Comparison of ENCODE assay signal across 12 cellular contexts in the genomic region with DNA sequence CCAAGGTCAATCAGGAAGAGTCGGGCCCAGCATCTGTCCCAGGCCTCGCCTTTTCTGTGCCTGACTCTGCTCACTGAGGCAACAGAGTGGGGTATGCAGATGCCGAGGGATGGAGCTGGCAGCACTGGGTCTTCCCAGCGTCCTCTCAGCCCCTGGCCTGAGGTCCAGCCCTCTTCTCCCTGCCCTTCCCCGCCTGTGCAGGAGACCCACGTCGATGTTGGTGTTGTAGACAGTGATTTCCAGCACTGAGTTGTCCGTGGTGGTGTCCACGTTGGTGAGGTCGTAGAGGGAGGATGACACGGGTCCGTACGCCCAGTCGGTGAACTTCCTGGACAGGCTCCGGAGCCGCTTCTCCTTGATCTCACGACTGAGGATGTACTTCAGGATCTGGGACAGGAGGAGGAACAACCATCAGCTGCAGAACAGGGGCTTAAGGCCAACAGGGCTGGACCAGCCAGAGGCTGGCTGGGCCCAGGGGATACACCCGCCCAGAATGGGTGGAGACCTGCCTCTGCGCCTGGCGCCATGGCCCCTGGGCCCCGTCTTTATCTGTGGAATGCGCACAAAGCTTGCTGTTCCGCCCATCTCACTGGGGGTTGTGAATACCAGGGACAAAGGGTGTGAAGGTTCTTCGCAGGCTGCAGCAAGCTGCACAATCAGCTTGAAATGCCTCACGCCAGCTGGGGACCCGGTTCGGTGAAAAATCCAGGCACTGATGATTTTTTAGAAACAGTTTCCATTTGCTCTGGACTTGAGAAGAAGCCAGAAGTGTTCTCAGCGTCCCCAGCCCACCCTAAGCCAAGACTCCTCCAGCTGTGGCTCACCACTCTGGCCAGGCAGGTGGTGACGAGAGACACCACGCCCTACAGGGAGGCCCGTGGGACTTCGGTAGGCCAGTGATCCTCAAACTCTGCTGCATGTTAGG. TPM values are rescaled to one million over a fixed set of nuclear protein-coding genes. Genes with fewer than 3 reads are reported as not detected.
DNase-seq lines count a peak whose midpoint lies in the region; ATAC-seq and TF ChIP-seq lines count a peak whose summit lies in the region.
"Had no signal": no experiment of that assay in that cellular context is flagged by ENCODE, and none has a peak within 500 bp of the region (broad histone marks: within the 10 kb centered on the region; RNA-seq: fewer than 3 reads in every experiment).

No MANE protein-coding gene starts in this region.

- no peak overlapping the region for H3K27ac Mint-ChIP-seq in activated T-helper 17 cell treated with anti-CD3 and anti-CD28 coated beads, Interleukin-2, amount 50 U/mL, for 72 hours

- TF ChIP-seq CTCF in fibroblast of lung (conservative IDR thresholded peaks at IDR 0.05 in 1 of 2, IDR thresholded peaks at IDR 0.05 in 1 of 2; ENCODE audit: low read depth in 1 of 2, low read length in 2 of 2), result no peak

- no peak overlapping the region for H3K4me3 Mint-ChIP-seq in activated T-helper 17 cell treated with anti-CD3 and anti-CD28 coated beads, Interleukin-2, amount 50 U/mL, for 72 hours

- no peaks in the 10 kb centered on the region for H3K79me2 ChIP-seq in fibroblast of lung (ENCODE audit: control insufficient read depth, insufficient read depth, low read length)
- no peaks in the 10 kb centered on the region for H3K79me2 ChIP-seq in Karpas-422 (ENCODE audit: low read length)

- no peaks in the 10 kb centered on the region for H4K20me1 ChIP-seq in fibroblast of lung (ENCODE audit: control insufficient read depth, extremely low read depth, insufficient read depth, low read length)
- no peaks in the 10 kb centered on the region for H4K20me1 ChIP-seq in Karpas-422 (ENCODE audit: insufficient read depth, low read depth, low read length)

- no peaks in the 10 kb centered on the region for H3K4me1 Mint-ChIP-seq in activated T-helper 17 cell treated with anti-CD3 and anti-CD28 coated beads, Interleukin-2, amount 50 U/mL, for 72 hours

- peaks cover 14% of the 10 kb centered on the region for H3K27me3 Mint-ChIP-seq in activated T-helper 17 cell treated with anti-CD3 and anti-CD28 coated beads, Interleukin-2, amount 50 U/mL, for 72 hours

- H3K27me3 ChIP-seq in fibroblast of lung (ENCODE audit: control insufficient read depth, insufficient read depth, low read length) (no peaks in the 10 kb centered on the region), Karpas-422 (ENCODE audit: low read length) (no peaks in the 10 kb centered on the region)
- H3K27me3 ChIP-seq: thyroid gland had no signal

- H3K36me3 ChIP-seq in fibroblast of lung (ENCODE audit: control insufficient read depth, insufficient read depth, low read length) (no peaks in the 10 kb centered on the region), Karpas-422 (ENCODE audit: insufficient read depth, low read length) (no peaks in the 10 kb centered on the region)
- H3K36me3 ChIP-seq: thyroid gland had no signal

- H3K36me3 Mint-ChIP-seq in activated T-helper 17 cell treated with anti-CD3 and anti-CD28 coated beads, Interleukin-2, amount 50 U/mL, for 72 hours (ENCODE audit: low read depth), result no peaks in the 10 kb centered on the region

- H3K9me3 Mint-ChIP-seq in activated T-helper 17 cell treated with anti-CD3 and anti-CD28 coated beads, Interleukin-2, amount 50 U/mL, for 72 hours, result no peaks in the 10 kb centered on the region

- DNase-seq in HuH-7 (ENCODE audit: low spot score), result peak; percentile 73
- DNase-seq in fibroblast of lung (ENCODE audit: low read depth in 2 of 2), result peak; percentile 44 to 47
- DNase-seq in medulla oblongata (ENCODE audit: extremely low spot score), result peak; percentile 69
- DNase-seq in Karpas-422, result no peak
- DNase-seq in GDM1 (lab: John Stamatoyannopoulos, UW), result no peak
- DNase-seq: activated CD4-positive, CD25-positive, alpha-beta regulatory T cell treated with anti-CD3 and anti-CD28 coated beads, Interleukin-2, amount 50 U/mL, for 72 hours; DND-41; PC-3; thyroid gland had no signal

- H3K9ac ChIP-seq in fibroblast of lung (ENCODE audit: insufficient read depth, low read length) (no peak overlapping the region), Karpas-422 (ENCODE audit: low read length) (no peak overlapping the region)

- no peaks in the 10 kb centered on the region for H3K9me2 ChIP-seq in Karpas-422 (replicated peaks; ENCODE audit: insufficient read depth, low read length)

- no peaks in the 10 kb centered on the region for H3K9me3 ChIP-seq in fibroblast of lung (ENCODE audit: control insufficient read depth, insufficient read depth, low read depth, low read length)
- H3K9me3 ChIP-seq in Karpas-422 (ENCODE audit: low read length), result no peaks in the 10 kb centered on the region
- H3K9me3 ChIP-seq: thyroid gland had no signal

- H2AFZ ChIP-seq in fibroblast of lung (ENCODE audit: low read length) (no peak overlapping the region), Karpas-422 (ENCODE audit: low read length) (no peak overlapping the region)

- H3K27ac ChIP-seq in fibroblast of lung (ENCODE audit: insufficient read depth, low read length), result no peak overlapping the region
- peak overlapping the region; percentile 96 for H3K27ac ChIP-seq in temporal lobe (ENCODE audit: low read depth, low read length)
- no peak overlapping the region for H3K27ac ChIP-seq in Karpas-422 (ENCODE audit: low read length)
- H3K27ac ChIP-seq: thyroid gland had no signal

- H3K4me1 ChIP-seq in fibroblast of lung (ENCODE audit: control insufficient read depth, extremely low read depth, insufficient read depth, low read length) (no peaks in the 10 kb centered on the region), Karpas-422 (ENCODE audit: low read length) (peaks cover 2% of the 10 kb centered on the region; the same call in 1 of the 2 replicates)
- H3K4me1 ChIP-seq: thyroid gland had no signal

- H3K4me2 ChIP-seq in fibroblast of lung (ENCODE audit: extremely low read depth, insufficient read depth, low read length), result no peak overlapping the region
- no peak overlapping the region for H3K4me2 ChIP-seq in Karpas-422 (ENCODE audit: low read depth, low read length, poor library complexity, severe bottlenecking)

- ATAC-seq in activated T-helper 17 cell treated with anti-CD3 and anti-CD28 coated beads, Interleukin-2, amount 50 U/mL, for 72 hours (replicated peaks), result no peak
- ATAC-seq in HG03378 (IDR thresholded peaks at IDR 0.05; ENCODE audit: unreplicated experiment), result no peak
- ATAC-seq: PC-3 had no signal

- H3K4me3 ChIP-seq in fibroblast of lung (replicated peaks in 1 of 4; ENCODE audit: control extremely low read depth in 1 of 4, insufficient read depth in 1 of 4, low read depth in 3 of 4, low read length in 4 of 4) (peak overlapping the region in 1 of 4 experiments; percentile 11), Karpas-422 (ENCODE audit: low read length) (no peak overlapping the region)
- H3K4me3 ChIP-seq: thyroid gland had no signal

RNA-seq across cellular contexts. Expression of gene TRPV3, which starts 27.5 kb away (rescaled TPM):
- total RNA-seq in fibroblast of lung, result 0.77 and 0.99 TPM in 2 replicates
- 0.20 and 0.50 TPM in 2 replicates for polyA plus RNA-seq in fibroblast of lung
- 0.20 and 0.38 TPM in 2 replicates for polyA plus RNA-seq in fibroblast of lung (2012)
- polyA minus RNA-seq in fibroblast of lung (ENCODE audit: low replicate concordance), result not detected in 2 replicates
- total RNA-seq in temporal lobe, result 0.74 TPM
- 1 to 10 TPM in 1 of 2 donors, under 1 TPM in 1; 0.86 to 3.5 TPM for total RNA-seq in activated T-helper 17 cell treated with anti-CD3 and anti-CD28 coated beads, Interleukin-2, amount 50 U/mL, for 72 hours
- 0.87 and 1.4 TPM in 2 replicates for total RNA-seq in Karpas-422 (2014; rRNA removed; shearing (Covaris generic); ENCODE audit: low replicate concordance)

RNA-seq across cellular contexts. Expression of gene ASPA, which starts 54.3 kb away (rescaled TPM):
- 4.6 and 5.4 TPM in 2 replicates for total RNA-seq in fibroblast of lung
- 1.3 and 1.7 TPM in 2 replicates for polyA plus RNA-seq in fibroblast of lung
- polyA plus RNA-seq in fibroblast of lung (2012), result 0.47 and 0.99 TPM in 2 replicates
- not detected in 2 replicates for polyA minus RNA-seq in fibroblast of lung (ENCODE audit: low replicate concordance)
- 1.7 TPM for total RNA-seq in temporal lobe
- total RNA-seq in activated T-helper 17 cell treated with anti-CD3 and anti-CD28 coated beads, Interleukin-2, amount 50 U/mL, for 72 hours, result under 1 TPM in 1 of 2 donors, not detected in 1; 0.05 TPM
- total RNA-seq in Karpas-422 (2014; rRNA removed; shearing (Covaris generic); ENCODE audit: low replicate concordance), result not detected in 2 replicates
- total RNA-seq: PC-3 had no signal

RNA-seq across cellular contexts. Expression of gene SPATA22, which starts 58.5 kb away (rescaled TPM):
- total RNA-seq in fibroblast of lung (0.17 and 0.51 TPM in 2 replicates), temporal lobe (0.98 TPM)
- polyA plus RNA-seq in fibroblast of lung, result 0.33 and 0.63 TPM in 2 replicates
- 0.28 and 0.33 TPM in 2 replicates for polyA plus RNA-seq in fibroblast of lung (2012)
- polyA minus RNA-seq in fibroblast of lung (ENCODE audit: low replicate concordance), result 0.24 TPM in 1 of 2 replicates, not detected in the other
- total RNA-seq in activated T-helper 17 cell treated with anti-CD3 and anti-CD28 coated beads, Interleukin-2, amount 50 U/mL, for 72 hours, result not detected
- not detected in 2 replicates for total RNA-seq in Karpas-422 (2014; rRNA removed; shearing (Covaris generic); ENCODE audit: low replicate concordance)
- total RNA-seq: PC-3 had no signal

Comparison
In these comparisons a context has a peak if more than half of its experiments do, and no peak if none do; other contexts are left out.
1. DNase-seq: peak in HuH-7 (single experiment), fibroblast of lung (2 of 2) and medulla oblongata (single experiment); none in Karpas-422 (single experiment) and GDM1 (single experiment).